Comparison of ENCODE assay signal across 21 cellular contexts in genomic region chr9:124594215-124594614, GRCh38.
DNase-seq lines count a peak whose midpoint lies in the region; ATAC-seq and TF ChIP-seq lines count a peak whose summit lies in the region.
"Had no signal": no experiment of that assay in that cellular context is flagged by ENCODE, and none has a peak within 500 bp of the region (broad histone marks: within the 10 kb centered on the region; RNA-seq: fewer than 3 reads in every experiment).

No MANE protein-coding gene starts in this region.

- no peaks in the 10 kb centered on the region for H3K9me2 ChIP-seq in GM23338 (ENCODE audit: insufficient read depth)
- no peaks in the 10 kb centered on the region for H3K9me2 ChIP-seq in SK-N-SH

- DNase-seq in GM23338 (ENCODE audit: low spot score) (no peak), SK-N-SH (no peak), foreskin melanocyte (peak; percentile 21), neural progenitor cell (ENCODE audit: low spot score) (peak; percentile 27), osteocyte (ENCODE audit: extremely low spot score, unreplicated experiment) (no peak), NCI-H146 (lab: John Stamatoyannopoulos, UW) (no peak), DMS53 (lab: John Stamatoyannopoulos, UW) (no peak)
- DNase-seq: activated CD4-positive, alpha-beta memory T cell treated with anti-CD3 and anti-CD28 coated beads for 36 hours; activated naive CD4-positive, alpha-beta T cell; activated T-cell treated with anti-CD3 and anti-CD28 coated beads for 4 hours; CD4-positive, CD25-positive, alpha-beta regulatory T cell; HFFc6; kidney glomerular epithelial cell; natural killer cell; NCI-H1105; NCI-H526; SHP77; spleen; T-helper 1 cell had no signal

- H3K79me2 ChIP-seq in GM23338 (replicated peaks; ENCODE audit: insufficient read depth) (peaks cover 29% of the 10 kb centered on the region), SK-N-SH (ENCODE audit: insufficient read depth) (no peaks in the 10 kb centered on the region), neural progenitor cell (ENCODE audit: low read depth) (peaks cover 94% of the 10 kb centered on the region)

- H3K9me3 ChIP-seq in SK-N-SH (no peaks in the 10 kb centered on the region), neural progenitor cell (ENCODE audit: low read depth) (no peaks in the 10 kb centered on the region)
- H3K9me3 ChIP-seq: spleen had no signal

- TF ChIP-seq CTCF in GM23338 (conservative IDR thresholded peaks at IDR 0.05; ENCODE audit: low read depth in 2 of 2) (no peak), SK-N-SH (IDR thresholded peaks at IDR 0.05) (no peak), neural progenitor cell (IDR thresholded peaks at IDR 0.05) (no peak), osteocyte (IDR thresholded peaks at IDR 0.05) (no peak)

- H3K27ac Mint-ChIP-seq in GM23338 (peak overlapping the region; percentile 96), neural progenitor cell (peak overlapping the region; percentile 85), osteocyte (ENCODE audit: unreplicated experiment) (no peak overlapping the region)
- H3K27ac Mint-ChIP-seq: activated CD4-positive, alpha-beta memory T cell treated with anti-CD3 and anti-CD28 coated beads for 36 hours; CD4-positive, CD25-positive, alpha-beta regulatory T cell; HFFc6; natural killer cell had no signal

- peak overlapping the region; percentile 43 for H3K4me3 ChIP-seq in GM23338
- no peak overlapping the region for H3K4me3 ChIP-seq in SK-N-SH (ENCODE audit: low read depth in 2 of 2, low read length in 1 of 2)
- H3K4me3 ChIP-seq in neural progenitor cell, result peak overlapping the region; percentile 50
- H3K4me3 ChIP-seq: spleen had no signal

- TF ChIP-seq EP300 in SK-N-SH (IDR thresholded peaks at IDR 0.05; ENCODE audit: borderline replicate concordance in 1 of 2, low read depth in 1 of 2, low read length in 1 of 2), result no peak

- H3K9ac ChIP-seq in SK-N-SH, result no peak overlapping the region
- H3K9ac ChIP-seq in neural progenitor cell, result no peak overlapping the region

- H4K20me1 ChIP-seq in GM23338 (replicated peaks; ENCODE audit: insufficient read depth) (no peaks in the 10 kb centered on the region), SK-N-SH (ENCODE audit: insufficient read depth) (no peaks in the 10 kb centered on the region), neural progenitor cell (ENCODE audit: low read depth) (peaks cover 19% of the 10 kb centered on the region)

- H3K4me2 ChIP-seq in GM23338 (peak overlapping the region; percentile 64), SK-N-SH (peak overlapping the region; percentile 51; the same call in 1 of the 2 replicates), neural progenitor cell (peak overlapping the region; percentile 90)

- H3K4me1 ChIP-seq in GM23338 (ENCODE audit: insufficient read depth) (peaks cover 76% of the 10 kb centered on the region), SK-N-SH (ENCODE audit: control insufficient read depth in 1 of 2, insufficient read depth in 2 of 2, low read depth in 1 of 2, low read length in 1 of 2) (peaks cover 8 to 19% of the 10 kb centered on the region in 2 experiments; a peak in 3 of 4 replicates), neural progenitor cell (peaks cover 73% of the 10 kb centered on the region)

- H3K27ac ChIP-seq in GM23338 (ENCODE audit: low read depth), result peak overlapping the region; percentile 95
- no peak overlapping the region for H3K27ac ChIP-seq in SK-N-SH (ENCODE audit: low read depth in 2 of 2, low read length in 1 of 2)
- peak overlapping the region; percentile 95 for H3K27ac ChIP-seq in neural progenitor cell
- H3K27ac ChIP-seq: spleen, VCaP had no signal

- TF ChIP-seq RAD21 in SK-N-SH (IDR thresholded peaks at IDR 0.05; ENCODE audit: low read length), result no peak

- H3K36me3 ChIP-seq in GM23338 (ENCODE audit: insufficient read depth) (no peaks in the 10 kb centered on the region), SK-N-SH (replicated peaks in 1 of 2; ENCODE audit: control insufficient read depth in 1 of 2, insufficient read depth in 2 of 2, low read length in 1 of 2) (no peaks in the 10 kb centered on the region), neural progenitor cell (no peaks in the 10 kb centered on the region)
- H3K36me3 ChIP-seq: spleen had no signal

- H3K4me1 Mint-ChIP-seq in GM23338, result peaks cover 85% of the 10 kb centered on the region
- H3K4me1 Mint-ChIP-seq in neural progenitor cell, result peaks cover 71% of the 10 kb centered on the region
- H3K4me1 Mint-ChIP-seq in osteocyte (ENCODE audit: unreplicated experiment), result peaks cover 17% of the 10 kb centered on the region
- H3K4me1 Mint-ChIP-seq: CD4-positive, CD25-positive, alpha-beta regulatory T cell; natural killer cell had no signal

- ATAC-seq in GM23338 (peak; percentile 7), GM18870 (IDR thresholded peaks at IDR 0.05; ENCODE audit: unreplicated experiment) (no peak)
- ATAC-seq: natural killer cell had no signal

- WGBS in SK-N-SH (ENCODE audit: low lambda C conversion rate), result 69% methylated on average over 3 of the region's 3 CpGs

- POLR2A ChIA-PET in SK-N-SH (lab: Yijun Ruan, JAX), result no interaction called here

- H2AFZ ChIP-seq in GM23338 (no peak overlapping the region), SK-N-SH (ENCODE audit: low read depth) (peak overlapping the region; percentile 19; the same call in 1 of the 2 replicates), neural progenitor cell (replicated peaks) (no peak overlapping the region)

- H3K4me3 Mint-ChIP-seq in GM23338 (peak overlapping the region; percentile 68), neural progenitor cell (peak overlapping the region; percentile 89), osteocyte (ENCODE audit: unreplicated experiment) (no peak overlapping the region)
- H3K4me3 Mint-ChIP-seq: activated CD4-positive, alpha-beta memory T cell treated with anti-CD3 and anti-CD28 coated beads for 36 hours; CD4-positive, CD25-positive, alpha-beta regulatory T cell; HFFc6; natural killer cell had no signal

- H3K36me3 Mint-ChIP-seq in GM23338 (ENCODE audit: low read depth), result peaks cover 4% of the 10 kb centered on the region; the same call in 2 of the 3 replicates
- peaks cover 3% of the 10 kb centered on the region for H3K36me3 Mint-ChIP-seq in neural progenitor cell
- no peaks in the 10 kb centered on the region for H3K36me3 Mint-ChIP-seq in osteocyte (ENCODE audit: unreplicated experiment)
- H3K36me3 Mint-ChIP-seq: activated CD4-positive, alpha-beta memory T cell treated with anti-CD3 and anti-CD28 coated beads for 36 hours; CD4-positive, CD25-positive, alpha-beta regulatory T cell; natural killer cell had no signal

- H3K27me3 Mint-ChIP-seq in GM23338 (ENCODE audit: insufficient read depth, low read depth, poor library complexity), result peaks cover 4% of the 10 kb centered on the region
- H3K27me3 Mint-ChIP-seq in neural progenitor cell (ENCODE audit: insufficient read depth, low read depth), result no peaks in the 10 kb centered on the region
- peaks cover 26% of the 10 kb centered on the region for H3K27me3 Mint-ChIP-seq in osteocyte (ENCODE audit: unreplicated experiment)

- H3K27me3 ChIP-seq in GM23338 (ENCODE audit: insufficient read depth) (no peaks in the 10 kb centered on the region), SK-N-SH (ENCODE audit: insufficient read depth) (no peaks in the 10 kb centered on the region), neural progenitor cell (no peaks in the 10 kb centered on the region)
- H3K27me3 ChIP-seq: spleen had no signal

- H3F3A ChIP-seq in GM23338 (replicated peaks; ENCODE audit: low read depth), result no peaks in the 10 kb centered on the region
- H3F3A ChIP-seq in SK-N-SH (replicated peaks; ENCODE audit: insufficient read depth), result peaks cover 5% of the 10 kb centered on the region
- peaks cover 54% of the 10 kb centered on the region for H3F3A ChIP-seq in neural progenitor cell (ENCODE audit: low read depth)

- H3K9me3 Mint-ChIP-seq in GM23338, result no peaks in the 10 kb centered on the region
- no peaks in the 10 kb centered on the region for H3K9me3 Mint-ChIP-seq in neural progenitor cell
- H3K9me3 Mint-ChIP-seq in osteocyte (ENCODE audit: unreplicated experiment), result no peaks in the 10 kb centered on the region
- H3K9me3 Mint-ChIP-seq: activated CD4-positive, alpha-beta memory T cell treated with anti-CD3 and anti-CD28 coated beads for 36 hours; HFFc6; natural killer cell had no signal

- CTCF ChIA-PET in SK-N-SH (lab: Yijun Ruan, JAX), result interaction anchor here (0.6 to 7.2 kb wide), 6 partner anchors 23 to 178 kb away, joined by 3 to 45 read pairs (median 4); no protein-coding TSS in a partner anchor

TF ChIP-seq in SK-N-SH, 30 proteins besides CTCF, POLR2A, EP300 and RAD21 (continues in another document):
- TF ChIP-seq MAX (IDR thresholded peaks at IDR 0.05; ENCODE audit: low read depth) (no peak), NRF1 (IDR thresholded peaks at IDR 0.05; ENCODE audit: low read depth, low read length) (no peak), RFX5 (IDR thresholded peaks at IDR 0.05; ENCODE audit: low read length) (no peak), REST (IDR thresholded peaks at IDR 0.05; ENCODE audit: low read depth, low read length) (no peak)

Comparison
In these comparisons a context has a peak if more than half of its experiments do, and no peak if none do; other contexts are left out.
1. DNase-seq: peak in foreskin melanocyte (single experiment) and neural progenitor cell (single experiment); none in GM23338 (single experiment), SK-N-SH (single experiment), osteocyte (single experiment), NCI-H146 (single experiment) and DMS53 (single experiment).
2. H3K27ac ChIP-seq: peak in GM23338 (single experiment) and neural progenitor cell (single experiment); none in SK-N-SH (0 of 2).
3. H3K4me3 ChIP-seq: peak in GM23338 (single experiment) and neural progenitor cell (single experiment); none in SK-N-SH (0 of 2).
4. Peak in every context shown above with its lines, with median percentiles within 50 percentile points of each other: H3K4me2 ChIP-seq.